Comparison of ENCODE assay signal across 1 cellular context in the genomic region with DNA sequence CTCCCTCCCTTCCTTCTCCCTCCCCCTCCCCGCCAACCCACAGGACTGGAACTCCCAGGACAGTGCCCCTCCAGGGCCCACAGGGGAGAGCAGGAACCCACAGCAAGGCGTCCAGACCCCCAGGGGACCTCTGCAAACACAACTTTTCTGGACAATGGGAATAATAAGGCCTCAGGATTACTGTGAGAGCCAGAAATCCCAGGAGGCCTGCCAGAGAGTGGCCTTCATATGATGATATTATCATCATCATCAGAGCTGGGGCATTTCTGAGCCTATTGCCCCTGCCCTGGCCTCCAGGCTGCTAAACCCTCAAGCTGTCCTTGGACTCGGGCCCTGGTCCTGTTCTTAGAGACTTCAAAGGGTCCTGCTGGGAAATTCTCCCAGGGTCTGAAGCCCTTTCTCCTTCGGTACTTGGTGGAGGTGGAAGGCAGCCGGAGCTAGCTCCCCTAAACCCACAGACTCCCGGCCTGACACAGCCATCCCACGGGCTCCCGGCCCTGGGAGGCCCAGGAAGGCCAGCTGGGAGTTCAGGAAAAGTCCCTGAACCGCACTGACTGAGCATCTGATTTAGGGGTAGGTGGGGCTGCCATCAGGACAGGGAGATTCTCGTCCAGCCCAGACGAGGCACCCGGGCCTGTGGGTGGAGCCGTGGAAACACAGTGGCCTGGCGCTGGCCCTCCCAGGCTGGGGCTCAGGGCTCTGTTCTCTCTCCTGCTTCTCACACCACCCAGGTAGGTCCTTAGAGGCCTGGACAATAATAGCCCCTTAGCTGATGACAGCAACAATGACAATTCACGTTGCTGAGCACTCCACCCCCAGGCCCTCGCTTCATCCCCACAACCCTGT.
TF ChIP-seq lines count a peak whose summit lies in the region.

No MANE protein-coding gene starts in this region.

TF ChIP-seq in IMR-90, 13 proteins besides CTCF, POLR2A, EP300 and RAD21:
- TF ChIP-seq, protein P1, sequence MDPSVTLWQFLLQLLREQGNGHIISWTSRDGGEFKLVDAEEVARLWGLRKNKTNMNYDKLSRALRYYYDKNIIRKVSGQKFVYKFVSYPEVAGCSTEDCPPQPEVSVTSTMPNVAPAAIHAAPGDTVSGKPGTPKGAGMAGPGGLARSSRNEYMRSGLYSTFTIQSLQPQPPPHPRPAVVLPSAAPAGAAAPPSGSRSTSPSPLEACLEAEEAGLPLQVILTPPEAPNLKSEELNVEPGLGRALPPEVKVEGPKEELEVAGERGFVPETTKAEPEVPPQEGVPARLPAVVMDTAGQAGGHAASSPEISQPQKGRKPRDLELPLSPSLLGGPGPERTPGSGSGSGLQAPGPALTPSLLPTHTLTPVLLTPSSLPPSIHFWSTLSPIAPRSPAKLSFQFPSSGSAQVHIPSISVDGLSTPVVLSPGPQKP (IDR thresholded peaks at IDR 0.05; ENCODE audit: borderline replicate concordance, low read depth, low read length), result no peak
